Comparison of ENCODE assay signal across 15 cellular contexts in the genomic region with DNA sequence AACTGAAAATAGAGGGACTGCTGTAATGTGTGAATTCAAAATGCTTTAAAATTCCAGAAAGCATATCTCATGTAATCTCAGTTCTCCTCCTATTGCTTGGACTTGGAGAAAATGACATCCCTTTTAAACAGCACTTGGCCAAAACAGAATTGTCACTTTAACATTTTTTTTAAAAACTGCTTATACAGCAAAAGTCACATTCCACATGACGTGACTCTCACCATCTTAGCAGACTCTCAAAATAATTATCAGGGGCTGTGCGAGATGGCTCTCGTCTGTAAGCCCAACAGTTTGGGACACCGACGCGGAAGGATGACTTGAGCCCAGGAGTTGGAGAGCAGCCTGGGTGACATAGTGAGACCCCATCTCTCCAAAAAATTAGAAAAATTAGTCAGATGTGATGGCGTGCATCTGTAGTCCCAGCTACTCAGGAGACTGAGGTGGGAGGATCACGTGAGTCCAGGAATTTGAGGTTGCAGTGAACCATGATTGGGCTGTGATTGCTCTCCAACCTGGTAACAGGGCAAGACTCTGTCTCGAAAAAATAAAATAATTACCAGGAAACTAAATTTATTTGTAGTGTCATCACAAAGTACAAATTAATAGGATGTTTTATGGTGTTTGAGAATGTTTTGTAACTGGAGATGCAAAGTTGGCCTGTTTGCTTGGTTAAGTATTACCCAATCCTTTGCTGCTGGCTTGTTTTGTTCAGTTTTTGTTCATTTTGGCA. TPM values are rescaled to one million over a fixed set of nuclear protein-coding genes. Genes with fewer than 3 reads are reported as not detected.
A peak's percentile ranks its signal among the peaks of the same experiment; 100 is the strongest.
DNase-seq lines count a peak whose midpoint lies in the region; ATAC-seq and TF ChIP-seq lines count a peak whose summit lies in the region.
"Had no signal": no experiment of that assay in that cellular context is flagged by ENCODE, and none has a peak within 500 bp of the region (broad histone marks: within the 10 kb centered on the region; RNA-seq: fewer than 3 reads in every experiment).

No MANE protein-coding gene starts in this region.

- peaks cover 30 to 61% of the 10 kb centered on the region in 2 donors for H3K36me3 Mint-ChIP-seq in CD4-positive, alpha-beta memory T cell
- peaks cover 96% of the 10 kb centered on the region for H3K36me3 Mint-ChIP-seq in activated T-helper 17 cell treated with anti-CD3 and anti-CD28 coated beads, Interleukin-2, amount 50 U/mL, for 72 hours (ENCODE audit: low read depth)

- H3K4me3 ChIP-seq in CD4-positive, alpha-beta memory T cell (ENCODE audit: low read length in 2 of 2), result no peak overlapping the region
- H3K4me3 ChIP-seq in psoas muscle (peak overlapping the region; percentile 9), ascending aorta (no peak overlapping the region)

- intact Hi-C loops in CD4-positive, alpha-beta memory T cell (cut with micrococcal nuclease), result no loop called here
- intact Hi-C loops in left cardiac atrium (cut with DNase I), result no loop called here
- intact Hi-C loops in psoas muscle (cut with DNase I), result no loop called here
- intact Hi-C loops in ascending aorta (cut with DNase I), result no loop called here

- H3K36me3 ChIP-seq in CD4-positive, alpha-beta memory T cell (ENCODE audit: insufficient read depth, low read length), result peaks cover 30% of the 10 kb centered on the region
- H3K36me3 ChIP-seq in psoas muscle (ENCODE audit: insufficient read depth in 1 of 2, low read depth in 1 of 2), result peaks cover 0 to 31% of the 10 kb centered on the region in 2 donors
- peaks cover 16 to 23% of the 10 kb centered on the region in 2 donors for H3K36me3 ChIP-seq in ascending aorta

- H3K9me3 Mint-ChIP-seq in CD4-positive, alpha-beta memory T cell, result no peaks in the 10 kb centered on the region
- H3K9me3 Mint-ChIP-seq in activated T-helper 17 cell treated with anti-CD3 and anti-CD28 coated beads, Interleukin-2, amount 50 U/mL, for 72 hours, result no peaks in the 10 kb centered on the region
- H3K9me3 Mint-ChIP-seq: activated B cell treated with CpG ODN at 0.5 μM for 24 hours; effector memory CD8-positive, alpha-beta T cell; stimulated activated naive CD8-positive, alpha-beta T cell treated with anti-CD3 and anti-CD28 coated beads, Interleukin-15, Interleukin-2, amounts not matched to agents 100 ng/mL and 50 ng/mL, for 24 hours had no signal

- H3K27me3 Mint-ChIP-seq in CD4-positive, alpha-beta memory T cell, result no peaks in the 10 kb centered on the region
- H3K27me3 Mint-ChIP-seq in activated T-helper 17 cell treated with anti-CD3 and anti-CD28 coated beads, Interleukin-2, amount 50 U/mL, for 72 hours, result no peaks in the 10 kb centered on the region
- H3K27me3 Mint-ChIP-seq: activated B cell treated with CpG ODN at 0.5 μM for 24 hours; effector memory CD8-positive, alpha-beta T cell; stimulated activated naive CD8-positive, alpha-beta T cell treated with anti-CD3 and anti-CD28 coated beads, Interleukin-15, Interleukin-2, amounts not matched to agents 100 ng/mL and 50 ng/mL, for 24 hours had no signal

- H3K9me3 ChIP-seq in CD4-positive, alpha-beta memory T cell (ENCODE audit: control insufficient read depth in 1 of 2, low read length in 2 of 2), result no peaks in the 10 kb centered on the region
- H3K9me3 ChIP-seq in psoas muscle (no peaks in the 10 kb centered on the region), ascending aorta (no peaks in the 10 kb centered on the region)

- peak overlapping the region in 5 of 7 donors; percentile 19 to 66 (median 36) for H3K27ac Mint-ChIP-seq in CD4-positive, alpha-beta memory T cell
- H3K27ac Mint-ChIP-seq in activated T-helper 17 cell treated with anti-CD3 and anti-CD28 coated beads, Interleukin-2, amount 50 U/mL, for 72 hours, result no peak overlapping the region
- H3K27ac Mint-ChIP-seq: activated B cell treated with CpG ODN at 0.5 μM for 24 hours had no signal

- DNase-seq in CD4-positive, alpha-beta memory T cell, result no peak
- DNase-seq in left cardiac atrium (no peak), psoas muscle (no peak), NCI-H446 treated with DMSO at 0.1 percent for 48 hours (lab: John Stamatoyannopoulos, UW) (no peak), MV-4-11 (lab: John Stamatoyannopoulos, UW) (no peak), GDM1 (lab: John Stamatoyannopoulos, UW) (no peak), ascending aorta (ENCODE audit: low spot score in 2 of 2) (no peak)
- DNase-seq: activated B cell treated with CpG ODN at 0.5 μM for 24 hours; activated naive CD4-positive, alpha-beta T cell; C1 segment of cervical spinal cord; effector memory CD8-positive, alpha-beta T cell; MM.1S; NCI-H510A treated with DMSO at 0.1 percent for 48 hours had no signal

- peaks cover 52 to 87% (median 71%) of the 10 kb centered on the region in 4 donors for H3K4me1 Mint-ChIP-seq in CD4-positive, alpha-beta memory T cell
- H3K4me1 Mint-ChIP-seq in activated T-helper 17 cell treated with anti-CD3 and anti-CD28 coated beads, Interleukin-2, amount 50 U/mL, for 72 hours, result peaks cover 36% of the 10 kb centered on the region

- H3K4me3 Mint-ChIP-seq in CD4-positive, alpha-beta memory T cell, result peak overlapping the region in 5 of 8 donors; percentile 9 to 66 (median 12)
- H3K4me3 Mint-ChIP-seq in activated T-helper 17 cell treated with anti-CD3 and anti-CD28 coated beads, Interleukin-2, amount 50 U/mL, for 72 hours, result peak overlapping the region; percentile 10
- H3K4me3 Mint-ChIP-seq: activated B cell treated with CpG ODN at 0.5 μM for 24 hours; stimulated activated naive CD8-positive, alpha-beta T cell treated with anti-CD3 and anti-CD28 coated beads, Interleukin-15, Interleukin-2, amounts not matched to agents 100 ng/mL and 50 ng/mL, for 24 hours had no signal

- CTCF ChIA-PET in CD4-positive, alpha-beta memory T cell (lab: Charles Lee; ENCODE audit: partially characterized antibody), result no interaction called here

- 45 to 62% (median 48%) methylated on average over 9 of the region's 9 CpGs for WGBS in psoas muscle, 3 donors

- H3K27ac ChIP-seq in CD4-positive, alpha-beta memory T cell (ENCODE audit: low read depth, low read length), result no peak overlapping the region
- peak overlapping the region; percentile 32 for H3K27ac ChIP-seq in psoas muscle
- H3K27ac ChIP-seq in ascending aorta, result peak overlapping the region in 1 of 2 donors; percentile 16

- ATAC-seq in activated T-helper 17 cell treated with anti-CD3 and anti-CD28 coated beads, Interleukin-2, amount 50 U/mL, for 72 hours (replicated peaks), result no peak
- ATAC-seq in left cardiac atrium (peak; percentile 13 to 45), psoas muscle (peak in 1 of 4 donors; percentile 54)
- ATAC-seq: effector memory CD8-positive, alpha-beta T cell had no signal

- H3K27me3 ChIP-seq in CD4-positive, alpha-beta memory T cell (ENCODE audit: insufficient read depth, low read length), result no peaks in the 10 kb centered on the region
- no peaks in the 10 kb centered on the region for H3K27me3 ChIP-seq in psoas muscle (ENCODE audit: insufficient read depth in 3 of 3, low read length in 2 of 3)
- no peaks in the 10 kb centered on the region for H3K27me3 ChIP-seq in ascending aorta

- TF ChIP-seq CTCF in psoas muscle (IDR thresholded peaks at IDR 0.05), result no peak
- no peak for TF ChIP-seq CTCF in ascending aorta (IDR thresholded peaks at IDR 0.05)

- H3K4me1 ChIP-seq in CD4-positive, alpha-beta memory T cell (ENCODE audit: insufficient read depth, low read length), result peaks cover 91% of the 10 kb centered on the region
- H3K4me1 ChIP-seq in psoas muscle, result peaks cover 77% of the 10 kb centered on the region
- H3K4me1 ChIP-seq in ascending aorta, result peaks cover 0 to 35% of the 10 kb centered on the region in 2 donors

- POLR2A ChIA-PET in CD4-positive, alpha-beta memory T cell (lab: Charles Lee; ENCODE audit: partially characterized antibody), result interaction anchor here (0.7 kb wide), 1 partner anchor 9 kb away, joined by 3 read pairs; the partner anchor contains the start of genes SAFB and SAFB2

RNA-seq across cellular contexts. Expression of gene SAFB, which starts 8.8 kb away (rescaled TPM):
- total RNA-seq in CD4-positive, alpha-beta memory T cell, result 100 to 1,000 TPM; 202 to 211 TPM
- polyA plus RNA-seq in CD4-positive, alpha-beta memory T cell, result 100 to 1,000 TPM in 1 of 2 donors, 10 to 100 TPM in 1; 14.6 to 117 TPM
- 100 to 1,000 TPM; 119 to 124 TPM for total RNA-seq in activated T-helper 17 cell treated with anti-CD3 and anti-CD28 coated beads, Interleukin-2, amount 50 U/mL, for 72 hours
- total RNA-seq in left cardiac atrium (10 to 100 TPM; 51.7 to 63.2 TPM), psoas muscle (10 to 100 TPM; 51.3 to 88.9 (median 65.1) TPM), ascending aorta (114 TPM)
- polyA plus RNA-seq in psoas muscle, result 10 to 100 TPM; 53.7 to 83.1 (median 61.0) TPM

RNA-seq across cellular contexts. Expression of gene SAFB2, which starts 9.1 kb away (rescaled TPM):
- 100 to 1,000 TPM; 257 to 263 TPM for total RNA-seq in CD4-positive, alpha-beta memory T cell
- polyA plus RNA-seq in CD4-positive, alpha-beta memory T cell, result 10 to 100 TPM; 16.6 to 65.4 TPM
- 100 to 1,000 TPM; 126 to 159 TPM for total RNA-seq in activated T-helper 17 cell treated with anti-CD3 and anti-CD28 coated beads, Interleukin-2, amount 50 U/mL, for 72 hours
- total RNA-seq in left cardiac atrium (10 to 100 TPM; 47.7 to 54.7 TPM), psoas muscle (10 to 100 TPM; 30.4 to 52.9 (median 45.6) TPM), ascending aorta (10.7 TPM)
- 10 to 100 TPM; 31.0 to 45.2 (median 31.3) TPM for polyA plus RNA-seq in psoas muscle

RNA-seq across cellular contexts. Expression of gene MICOS13, which starts 48.6 kb away (rescaled TPM):
- 10 to 100 TPM; 40.5 to 41.1 TPM for total RNA-seq in CD4-positive, alpha-beta memory T cell
- 100 to 1,000 TPM; 114 TPM for polyA plus RNA-seq in CD4-positive, alpha-beta memory T cell
- 10 to 100 TPM; 29.5 to 38.7 TPM for total RNA-seq in activated T-helper 17 cell treated with anti-CD3 and anti-CD28 coated beads, Interleukin-2, amount 50 U/mL, for 72 hours
- total RNA-seq in left cardiac atrium (100 to 1,000 TPM; 127 to 142 TPM), psoas muscle (100 to 1,000 TPM; 103 to 133 (median 119) TPM), ascending aorta (75.6 TPM)
- polyA plus RNA-seq in psoas muscle, result 100 to 1,000 TPM; 138 to 245 (median 234) TPM

RNA-seq across cellular contexts. Expression of gene HSD11B1L, which starts 49.2 kb away (rescaled TPM):
- 1 to 10 TPM; 3.5 to 4.8 TPM for total RNA-seq in CD4-positive, alpha-beta memory T cell
- polyA plus RNA-seq in CD4-positive, alpha-beta memory T cell, result 1 to 10 TPM; 2.9 to 4.3 TPM
- total RNA-seq in activated T-helper 17 cell treated with anti-CD3 and anti-CD28 coated beads, Interleukin-2, amount 50 U/mL, for 72 hours, result 1 to 10 TPM; 2.3 to 5.3 TPM
- total RNA-seq in left cardiac atrium (1 to 10 TPM; 4.0 to 4.4 TPM), psoas muscle (1 to 10 TPM; 4.5 to 6.2 (median 4.6) TPM), ascending aorta (116 TPM)
- 10 to 100 TPM in 2 of 3 donors, 1 to 10 TPM in 1; 4.7 to 15.6 (median 11.7) TPM for polyA plus RNA-seq in psoas muscle

RNA-seq across cellular contexts. Expression of gene RPL36, which starts 58.4 kb away (rescaled TPM):
- total RNA-seq in CD4-positive, alpha-beta memory T cell, result 1,000 to 10,000 TPM; 1,675 to 1,762 TPM
- 1,000 to 10,000 TPM; 1,862 to 2,485 TPM for polyA plus RNA-seq in CD4-positive, alpha-beta memory T cell
- total RNA-seq in activated T-helper 17 cell treated with anti-CD3 and anti-CD28 coated beads, Interleukin-2, amount 50 U/mL, for 72 hours, result 1,000 to 10,000 TPM in 1 of 2 donors, 100 to 1,000 TPM in 1; 860 to 1,029 TPM
- total RNA-seq in left cardiac atrium (100 to 1,000 TPM; 500 to 504 TPM), psoas muscle (100 to 1,000 TPM; 440 to 572 (median 473) TPM), ascending aorta (885 TPM)
- polyA plus RNA-seq in psoas muscle, result 100 to 1,000 TPM; 647 to 814 (median 648) TPM
